Comparison of ENCODE assay signal across 18 cellular contexts in the genomic region with DNA sequence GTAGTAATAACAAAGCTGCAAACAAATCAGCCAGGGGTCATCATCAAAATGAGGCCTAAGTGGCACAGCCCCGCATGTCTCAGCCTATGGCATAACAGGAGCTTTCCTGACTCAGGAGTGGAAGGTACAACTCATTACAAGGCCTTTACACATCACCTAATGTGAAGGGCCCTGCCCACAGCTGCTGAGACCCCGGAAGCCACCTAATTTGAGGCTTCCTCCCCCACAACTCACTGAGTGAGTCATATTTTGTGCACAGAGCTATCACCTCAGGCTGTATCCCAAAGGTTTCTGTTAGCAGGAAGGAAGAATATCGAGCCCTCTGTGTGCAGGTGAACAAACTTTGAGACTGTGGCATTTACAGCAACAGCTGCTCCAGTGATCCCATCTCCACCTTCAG. TPM values are rescaled to one million over a fixed set of nuclear protein-coding genes. Genes with fewer than 3 reads are reported as not detected.
DNase-seq lines count a peak whose midpoint lies in the region; ATAC-seq and TF ChIP-seq lines count a peak whose summit lies in the region.
"Had no signal": no experiment of that assay in that cellular context is flagged by ENCODE, and none has a peak within 500 bp of the region (broad histone marks: within the 10 kb centered on the region; RNA-seq: fewer than 3 reads in every experiment).

No MANE protein-coding gene starts in this region.

- ATAC-seq in Panc1 (peak; percentile 65), GM21825 (IDR thresholded peaks at IDR 0.05; ENCODE audit: unreplicated experiment) (no peak), HG02763 (IDR thresholded peaks at IDR 0.05; ENCODE audit: unreplicated experiment) (no peak), GM21576 (IDR thresholded peaks at IDR 0.05; ENCODE audit: unreplicated experiment) (no peak)
- ATAC-seq in activated naive CD8-positive, alpha-beta T cell treated with anti-CD3 and anti-CD28 coated beads, Interleukin-2, amount 50 U/mL, for 24 hours: peak; percentile 96
- peak; percentile 92 for ATAC-seq in stimulated activated naive CD8-positive, alpha-beta T cell treated with anti-CD3 and anti-CD28 coated beads, Interleukin-15, amount 100 ng/mL, for 72 hours
- ATAC-seq: HCT116, right lobe of liver had no signal

- in situ Hi-C loops in Panc1 (cut with HindIII; ENCODE audit: low pct_unique_long_range_greater_than_20kb, low sequenced_read_pairs): no loop called here

- peaks cover 21% of the 10 kb centered on the region for H3K27me3 Mint-ChIP-seq in activated naive CD8-positive, alpha-beta T cell treated with anti-CD3 and anti-CD28 coated beads, Interleukin-2, amount 50 U/mL, for 24 hours
- H3K27me3 Mint-ChIP-seq in stimulated activated naive CD8-positive, alpha-beta T cell treated with anti-CD3 and anti-CD28 coated beads, Interleukin-15, amount 100 ng/mL, for 72 hours: peaks cover 44% of the 10 kb centered on the region

- BruUV-seq in Panc1 (replicated peaks; lab: Mats Ljungman, UMichigan): no TSS peak

- no peak for TF ChIP-seq CTCF in Panc1 (IDR thresholded peaks at IDR 0.05)

- peaks cover 6% of the 10 kb centered on the region for H3K27me3 ChIP-seq in Panc1 (ENCODE audit: control insufficient read depth, insufficient read depth, low read length)
- H3K27me3 ChIP-seq: MG63, right lobe of liver had no signal

- H3K36me3 ChIP-seq in Panc1 (ENCODE audit: control insufficient read depth, insufficient read depth, low read length): no peaks in the 10 kb centered on the region
- H3K36me3 ChIP-seq: esophagus muscularis mucosa, MG63, right lobe of liver had no signal

- CTCF ChIA-PET in Panc1 (lab: Charles Lee): no interaction called here

- no peaks in the 10 kb centered on the region for H3K36me3 Mint-ChIP-seq in activated naive CD8-positive, alpha-beta T cell treated with anti-CD3 and anti-CD28 coated beads, Interleukin-2, amount 50 U/mL, for 24 hours (ENCODE audit: low read depth)

- 0 out of 2 replicates have a peak, but pooled peaks cover 2% of the 10 kb centered on the region for H3K4me1 ChIP-seq in Panc1 (ENCODE audit: control insufficient read depth, insufficient read depth, low read length)
- H3K4me1 ChIP-seq: esophagus muscularis mucosa, right lobe of liver had no signal

- H3K4me3 Mint-ChIP-seq in activated naive CD8-positive, alpha-beta T cell treated with anti-CD3 and anti-CD28 coated beads, Interleukin-2, amount 50 U/mL, for 24 hours: peak overlapping the region; percentile 2
- no peak overlapping the region for H3K4me3 Mint-ChIP-seq in stimulated activated naive CD8-positive, alpha-beta T cell treated with anti-CD3 and anti-CD28 coated beads, Interleukin-15, amount 100 ng/mL, for 72 hours

- no peaks in the 10 kb centered on the region for H3K9me3 ChIP-seq in Panc1 (ENCODE audit: control insufficient read depth, insufficient read depth, low read depth, low read length)
- H3K9me3 ChIP-seq: esophagus muscularis mucosa, MG63, right lobe of liver had no signal

- peak; percentile 42 for DNase-seq in stimulated activated CD4-positive, alpha-beta T cell treated with anti-CD3 and anti-CD28 coated beads, Interleukin-15, amount 100 ng/mL, for 24 hours
- DNase-seq in stimulated activated CD4-positive, alpha-beta T cell treated with anti-CD3 and anti-CD28 coated beads, Interleukin-12 subunit alpha, Interleukin-12 subunit beta, amount 100 ng/mL, for 4 hours: no peak
- no peak for DNase-seq in Panc1 (ENCODE audit: low read depth, low spot score)
- peak; percentile 27 for DNase-seq in activated naive CD8-positive, alpha-beta T cell treated with anti-CD3 and anti-CD28 coated beads, Interleukin-2, amount 50 U/mL, for 24 hours
- peak; percentile 10 to 24 for DNase-seq in stimulated activated naive CD8-positive, alpha-beta T cell treated with anti-CD3 and anti-CD28 coated beads, Interleukin-15, amount 100 ng/mL, for 72 hours
- DNase-seq: AML-193, dermis blood vessel endothelial cell, DMS79, kidney, MG63, midbrain, NCI-H2029 treated with DMSO at 0.1 percent for 48 hours, right lobe of liver had no signal

- POLR2A ChIA-PET in Panc1 (lab: Charles Lee): no interaction called here

- H3K27ac ChIP-seq in Panc1 (ENCODE audit: low read length): no peak overlapping the region
- H3K27ac ChIP-seq: esophagus muscularis mucosa, right lobe of liver had no signal

- no peak overlapping the region for H3K4me3 ChIP-seq in Panc1 (ENCODE audit: low read depth in 2 of 2, low read length in 2 of 2)
- H3K4me3 ChIP-seq: esophagus muscularis mucosa, MG63, right lobe of liver had no signal

- peaks cover 23% of the 10 kb centered on the region for H3K4me1 Mint-ChIP-seq in activated naive CD8-positive, alpha-beta T cell treated with anti-CD3 and anti-CD28 coated beads, Interleukin-2, amount 50 U/mL, for 24 hours
- H3K4me1 Mint-ChIP-seq in stimulated activated naive CD8-positive, alpha-beta T cell treated with anti-CD3 and anti-CD28 coated beads, Interleukin-15, amount 100 ng/mL, for 72 hours: peaks cover 22% of the 10 kb centered on the region

- H3K27ac Mint-ChIP-seq in activated naive CD8-positive, alpha-beta T cell treated with anti-CD3 and anti-CD28 coated beads, Interleukin-2, amount 50 U/mL, for 24 hours: peak overlapping the region; percentile 59
- H3K27ac Mint-ChIP-seq in stimulated activated naive CD8-positive, alpha-beta T cell treated with anti-CD3 and anti-CD28 coated beads, Interleukin-15, amount 100 ng/mL, for 72 hours: no peak overlapping the region

- intact Hi-C loops in Panc1 (cut with micrococcal nuclease; ENCODE audit: unreplicated experiment): no loop called here

- H3K9me3 Mint-ChIP-seq in activated naive CD8-positive, alpha-beta T cell treated with anti-CD3 and anti-CD28 coated beads, Interleukin-2, amount 50 U/mL, for 24 hours: peaks cover 3% of the 10 kb centered on the region
- H3K9me3 Mint-ChIP-seq in stimulated activated naive CD8-positive, alpha-beta T cell treated with anti-CD3 and anti-CD28 coated beads, Interleukin-15, amount 100 ng/mL, for 72 hours: peaks cover 6 to 8% of the 10 kb centered on the region in 2 donors

RNA-seq across cellular contexts. Expression of a gene that starts 20.5 kb away (rescaled TPM):
- not detected for total RNA-seq in Panc1 (2021; ENCODE audit: unreplicated experiment)
- polyA plus RNA-seq in Panc1 (2012; ENCODE audit: insufficient read length): not detected
- total RNA-seq: dermis blood vessel endothelial cell, esophagus muscularis mucosa, kidney, right lobe of liver had no signal

Comparison
In these comparisons a context has a peak if more than half of its experiments do, and no peak if none do; other contexts are left out.
1. DNase-seq: peak in stimulated activated CD4-positive, alpha-beta T cell treated with anti-CD3 and anti-CD28 coated beads, Interleukin-15, amount 100 ng/mL, for 24 hours (single experiment), activated naive CD8-positive, alpha-beta T cell treated with anti-CD3 and anti-CD28 coated beads, Interleukin-2, amount 50 U/mL, for 24 hours (single experiment) and stimulated activated naive CD8-positive, alpha-beta T cell treated with anti-CD3 and anti-CD28 coated beads, Interleukin-15, amount 100 ng/mL, for 72 hours (2 of 2); none in stimulated activated CD4-positive, alpha-beta T cell treated with anti-CD3 and anti-CD28 coated beads, Interleukin-12 subunit alpha, Interleukin-12 subunit beta, amount 100 ng/mL, for 4 hours (single experiment) and Panc1 (single experiment).
2. ATAC-seq: peak in Panc1 (single experiment), activated naive CD8-positive, alpha-beta T cell treated with anti-CD3 and anti-CD28 coated beads, Interleukin-2, amount 50 U/mL, for 24 hours (single experiment) and stimulated activated naive CD8-positive, alpha-beta T cell treated with anti-CD3 and anti-CD28 coated beads, Interleukin-15, amount 100 ng/mL, for 72 hours (single experiment); none in GM21825 (single experiment), HG02763 (single experiment) and GM21576 (single experiment).